In the genomic region with DNA sequence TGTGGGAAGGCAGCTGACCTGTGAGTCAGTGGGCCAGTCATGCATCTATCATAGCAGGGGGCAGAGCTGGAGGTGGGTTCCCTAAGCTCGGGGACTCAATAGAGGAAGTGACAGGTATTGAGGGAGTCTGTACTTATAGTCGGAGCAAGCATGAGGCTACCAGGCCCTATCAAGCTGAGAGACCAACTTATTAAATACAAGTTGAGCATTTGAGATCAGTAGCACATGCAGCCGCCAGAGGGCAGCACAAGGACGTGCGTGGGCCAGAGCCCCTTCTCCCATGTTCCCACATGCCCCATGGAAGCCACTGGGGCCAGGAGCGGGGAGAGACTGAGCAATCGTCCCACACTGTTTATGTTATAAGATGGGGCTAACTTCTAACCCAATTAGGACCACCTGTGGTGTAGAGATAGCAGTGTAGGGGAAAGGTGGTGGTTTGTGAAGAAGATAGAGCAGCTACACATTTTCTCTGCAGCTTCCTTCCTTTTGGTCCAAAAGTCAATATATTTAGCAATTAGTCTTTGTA, we compare ENCODE assay signal across 8 cellular contexts. TPM values are rescaled to one million over a fixed set of nuclear protein-coding genes. Genes with fewer than 3 reads are reported as not detected.
A peak's percentile ranks its signal among the peaks of the same experiment; 100 is the strongest.
DNase-seq lines count a peak whose midpoint lies in the region; ATAC-seq and FAIRE-seq lines count a peak whose summit lies in the region.

No MANE protein-coding gene starts in this region.

- DNase-seq in NCI-H345 (lab: John Stamatoyannopoulos, UW) (peak; percentile 1), NCI-H345 treated with DMSO at 0.1 percent for 48 hours (lab: John Stamatoyannopoulos, UW; ENCODE audit: unreplicated experiment) (no peak), RCC 7860 (ENCODE audit: low spot score) (peak; percentile 59), head of caudate nucleus (peak in 22 of 42 donors; percentile 7 to 71 (median 35))
- peak; percentile 16 to 52 for DNase-seq in stimulated activated CD4-positive, alpha-beta T cell treated with anti-CD3 and anti-CD28 coated beads, Interleukin-12 subunit alpha, Interleukin-12 subunit beta, amount 100 ng/mL, for 24 hours (ENCODE audit: low read depth in 2 of 2)

- no peak overlapping the region for H3K27ac Mint-ChIP-seq in activated T-helper 17 cell treated with anti-CD3 and anti-CD28 coated beads, Interleukin-2, amount 50 U/mL, for 72 hours

- ATAC-seq in HG03175 (IDR thresholded peaks at IDR 0.05; ENCODE audit: unreplicated experiment) (peak; percentile 75), HG03354 (IDR thresholded peaks at IDR 0.05; ENCODE audit: poor library complexity, severe bottlenecking, unreplicated experiment) (no peak)
- ATAC-seq in activated T-helper 17 cell treated with anti-CD3 and anti-CD28 coated beads, Interleukin-2, amount 50 U/mL, for 72 hours (replicated peaks), result peak; percentile 52

- no peak overlapping the region for H3K4me3 Mint-ChIP-seq in activated T-helper 17 cell treated with anti-CD3 and anti-CD28 coated beads, Interleukin-2, amount 50 U/mL, for 72 hours

- H3K36me3 Mint-ChIP-seq in activated T-helper 17 cell treated with anti-CD3 and anti-CD28 coated beads, Interleukin-2, amount 50 U/mL, for 72 hours (ENCODE audit: low read depth), result peaks cover 40% of the 10 kb centered on the region

- H3K9me3 Mint-ChIP-seq in activated T-helper 17 cell treated with anti-CD3 and anti-CD28 coated beads, Interleukin-2, amount 50 U/mL, for 72 hours, result no peaks in the 10 kb centered on the region

- no peaks in the 10 kb centered on the region for H3K27me3 Mint-ChIP-seq in activated T-helper 17 cell treated with anti-CD3 and anti-CD28 coated beads, Interleukin-2, amount 50 U/mL, for 72 hours

- peaks cover 4% of the 10 kb centered on the region for H3K4me1 Mint-ChIP-seq in activated T-helper 17 cell treated with anti-CD3 and anti-CD28 coated beads, Interleukin-2, amount 50 U/mL, for 72 hours

- intact Hi-C loops in head of caudate nucleus (cut with DNase I), result no loop called here

- FAIRE-seq in RCC 7860 (lab: Jason Lieb, UNC), result no peak

RNA-seq across cellular contexts. Expression of a gene that starts 13.0 kb away (rescaled TPM):
- total RNA-seq in activated T-helper 17 cell treated with anti-CD3 and anti-CD28 coated beads, Interleukin-2, amount 50 U/mL, for 72 hours, result under 1 TPM; 0.19 to 0.52 TPM

RNA-seq across cellular contexts. Expression of a gene that starts 17.0 kb away (rescaled TPM):
- total RNA-seq in activated T-helper 17 cell treated with anti-CD3 and anti-CD28 coated beads, Interleukin-2, amount 50 U/mL, for 72 hours, result 1 to 10 TPM; 5.9 to 8.3 TPM
